Comparison of ENCODE assay signal across 1 cellular context in the genomic region with DNA sequence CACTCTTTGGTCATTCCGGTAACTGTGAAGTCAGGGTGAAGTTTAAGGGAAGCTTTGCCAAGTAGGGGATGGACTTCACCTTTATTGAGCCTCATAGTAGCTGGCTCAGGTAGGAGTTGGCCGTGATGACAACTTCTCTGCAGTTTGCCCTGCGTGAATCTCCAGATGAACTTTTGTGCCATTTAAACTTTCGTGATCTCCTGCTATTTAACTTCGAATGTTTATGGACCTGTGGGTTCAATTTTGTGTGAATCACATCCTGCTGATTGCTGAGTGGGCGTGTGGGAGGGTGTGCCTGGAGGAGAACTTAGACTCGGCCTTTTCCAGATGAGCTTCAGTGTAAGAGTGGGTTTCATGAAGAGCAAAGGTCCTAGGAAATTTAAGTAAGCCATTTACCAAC.
A peak's percentile ranks its signal among the peaks of the same experiment; 100 is the strongest.
TF ChIP-seq lines count a peak whose summit lies in the region.

No MANE protein-coding gene starts in this region.

TF ChIP-seq in IMR-90, 13 proteins besides CTCF, POLR2A, EP300 and RAD21:
- TF ChIP-seq MAFK (IDR thresholded peaks at IDR 0.05; ENCODE audit: low read depth, low read length), result 0 out of 2 replicates have a peak, but pooled peaks have one; percentile 27
- no peak for TF ChIP-seq CEBPB (IDR thresholded peaks at IDR 0.05; ENCODE audit: low read depth, low read length)
- 0 out of 2 replicates have a peak, but pooled peaks have one; percentile 13 for TF ChIP-seq MAZ (IDR thresholded peaks at IDR 0.05; ENCODE audit: borderline replicate concordance, low read depth, low read length)
- TF ChIP-seq, protein P1, sequence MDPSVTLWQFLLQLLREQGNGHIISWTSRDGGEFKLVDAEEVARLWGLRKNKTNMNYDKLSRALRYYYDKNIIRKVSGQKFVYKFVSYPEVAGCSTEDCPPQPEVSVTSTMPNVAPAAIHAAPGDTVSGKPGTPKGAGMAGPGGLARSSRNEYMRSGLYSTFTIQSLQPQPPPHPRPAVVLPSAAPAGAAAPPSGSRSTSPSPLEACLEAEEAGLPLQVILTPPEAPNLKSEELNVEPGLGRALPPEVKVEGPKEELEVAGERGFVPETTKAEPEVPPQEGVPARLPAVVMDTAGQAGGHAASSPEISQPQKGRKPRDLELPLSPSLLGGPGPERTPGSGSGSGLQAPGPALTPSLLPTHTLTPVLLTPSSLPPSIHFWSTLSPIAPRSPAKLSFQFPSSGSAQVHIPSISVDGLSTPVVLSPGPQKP (IDR thresholded peaks at IDR 0.05; ENCODE audit: borderline replicate concordance, low read depth, low read length), result no peak
- TF ChIP-seq RCOR1 (IDR thresholded peaks at IDR 0.05; ENCODE audit: insufficient replicate concordance, low read length), result peak; percentile 10
- TF ChIP-seq, protein P2, sequence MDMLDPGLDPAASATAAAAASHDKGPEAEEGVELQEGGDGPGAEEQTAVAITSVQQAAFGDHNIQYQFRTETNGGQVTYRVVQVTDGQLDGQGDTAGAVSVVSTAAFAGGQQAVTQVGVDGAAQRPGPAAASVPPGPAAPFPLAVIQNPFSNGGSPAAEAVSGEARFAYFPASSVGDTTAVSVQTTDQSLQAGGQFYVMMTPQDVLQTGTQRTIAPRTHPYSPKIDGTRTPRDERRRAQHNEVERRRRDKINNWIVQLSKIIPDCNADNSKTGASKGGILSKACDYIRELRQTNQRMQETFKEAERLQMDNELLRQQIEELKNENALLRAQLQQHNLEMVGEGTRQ (IDR thresholded peaks at IDR 0.05; ENCODE audit: low read depth, low read length), result no peak
- TF ChIP-seq BHLHE40 (IDR thresholded peaks at IDR 0.05; ENCODE audit: low read depth, low read length), result 0 out of 2 replicates have a peak, but pooled peaks have one; percentile 7
